ENCODE assay signal across 8 cellular contexts in the genomic region with DNA sequence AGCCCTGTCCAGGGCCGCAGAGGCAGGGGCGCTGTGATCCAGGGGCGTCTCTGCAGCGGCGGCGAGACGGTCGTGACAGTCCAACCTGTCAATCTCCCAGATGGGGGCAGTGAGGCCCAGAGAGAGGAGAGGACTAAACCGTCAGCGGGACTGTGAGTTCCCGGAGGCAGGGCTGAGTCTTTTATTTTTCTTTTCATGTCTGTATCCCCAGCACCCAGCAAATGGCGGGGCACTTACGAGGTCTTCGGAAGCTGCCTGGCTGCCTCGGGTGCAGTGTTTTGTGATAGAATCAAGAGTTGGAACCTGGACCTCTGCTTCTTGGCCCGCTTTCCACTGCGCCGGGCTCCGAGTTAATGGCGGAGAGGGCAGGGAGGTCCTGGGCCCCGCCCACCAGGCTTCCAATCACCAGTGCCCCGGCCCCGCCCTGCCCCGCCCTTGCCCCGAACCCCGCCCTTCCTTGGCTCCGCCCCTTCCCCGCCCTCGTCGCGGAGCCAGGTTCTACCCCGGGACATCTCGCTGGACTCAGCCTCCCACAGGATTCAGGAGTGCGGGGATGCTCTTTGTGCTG. TPM values are rescaled to one million over a fixed set of nuclear protein-coding genes. Genes with fewer than 3 reads are reported as not detected.
A peak's percentile ranks its signal among the peaks of the same experiment; 100 is the strongest.
DNase-seq lines count a peak whose midpoint lies in the region; ATAC-seq and TF ChIP-seq lines count a peak whose summit lies in the region.

No MANE protein-coding gene starts in this region.

- H3K4me1 ChIP-seq in GM23248 (ENCODE audit: insufficient read depth) (peaks cover 9% of the 10 kb centered on the region; the same call in 1 of the 2 replicates), cardiac muscle cell (ENCODE audit: low read depth) (no peaks in the 10 kb centered on the region), parathyroid adenoma (no peaks in the 10 kb centered on the region), tibial nerve (peaks cover 0 to 36% (median 15%) of the 10 kb centered on the region in 4 donors)

- TF ChIP-seq CTCF in cardiac muscle cell (IDR thresholded peaks at IDR 0.05; ENCODE audit: low read depth, low read length) (no peak), parathyroid adenoma (IDR thresholded peaks at IDR 0.05) (no peak), tibial nerve (IDR thresholded peaks at IDR 0.05) (peak in 2 of 5 experiments; percentile 7 to 12)

- no peaks in the 10 kb centered on the region for H3K9me3 ChIP-seq in GM23248 (ENCODE audit: low read depth)
- no peaks in the 10 kb centered on the region for H3K9me3 ChIP-seq in cardiac muscle cell (ENCODE audit: low read depth)
- no peaks in the 10 kb centered on the region for H3K9me3 ChIP-seq in parathyroid adenoma (ENCODE audit: control insufficient read depth, low read length)
- no peaks in the 10 kb centered on the region for H3K9me3 ChIP-seq in tibial nerve

- DNase-seq in ELR (ENCODE audit: low read depth) (peak; percentile 88), GM23248 (peak; percentile 90), Kasumi-1 (lab: John Stamatoyannopoulos, UW) (peak; percentile 59 to 68), cardiac muscle cell (ENCODE audit: low read depth in 1 of 2, low spot score in 1 of 2) (peak; percentile 83 to 87), tibial nerve (ENCODE audit: low spot score in 2 of 2) (peak; percentile 89 to 92)
- peak; percentile 79 to 84 for DNase-seq in activated naive CD4-positive, alpha-beta T cell treated with anti-CD3 and anti-CD28 coated beads, Interleukin-2, amount 50 U/mL, for 72 hours (ENCODE audit: low spot score in 2 of 2)

- peak; percentile 66 to 78 for TF ChIP-seq POLR2A in tibial nerve (IDR thresholded peaks at IDR 0.05)

- H4K20me1 ChIP-seq in GM23248 (ENCODE audit: insufficient read depth) = no peaks in the 10 kb centered on the region

- H2AFZ ChIP-seq in GM23248 = peak overlapping the region; percentile 92
- peak overlapping the region; percentile 95 for H2AFZ ChIP-seq in parathyroid adenoma

- ATAC-seq in SK-N-SH treated with all-trans-retinoic acid at 6 μM for 48 hours = peak; percentile 88
- ATAC-seq in activated naive CD4-positive, alpha-beta T cell treated with anti-CD3 and anti-CD28 coated beads, Interleukin-2, amount 50 U/mL, for 72 hours = peak; percentile 92 to 94

- H3K36me3 ChIP-seq in GM23248 (ENCODE audit: low read depth) (no peaks in the 10 kb centered on the region), cardiac muscle cell (no peaks in the 10 kb centered on the region), parathyroid adenoma (ENCODE audit: control insufficient read depth, insufficient read depth, low read length) (no peaks in the 10 kb centered on the region), tibial nerve (no peaks in the 10 kb centered on the region)

- H3K9me2 ChIP-seq in GM23248 (ENCODE audit: insufficient read depth) = no peaks in the 10 kb centered on the region

- no peaks in the 10 kb centered on the region for H3K9me3 Mint-ChIP-seq in activated naive CD4-positive, alpha-beta T cell treated with anti-CD3 and anti-CD28 coated beads, Interleukin-2, amount 50 U/mL, for 72 hours

- H3K9ac ChIP-seq in GM23248 = peak overlapping the region; percentile 72
- no peak overlapping the region for H3K9ac ChIP-seq in parathyroid adenoma

- no peaks in the 10 kb centered on the region for H3K79me2 ChIP-seq in GM23248 (ENCODE audit: insufficient read depth)
- H3K79me2 ChIP-seq in parathyroid adenoma = no peaks in the 10 kb centered on the region

- in situ Hi-C loops in GM23248 (cut with MboI) = no loop called here

- WGBS in GM23248 (ENCODE audit: low coverage in 1 of 2, low lambda C conversion rate in 2 of 2, missing lambda C conversion rate in 2 of 2), 2 experiments = 1 to 2% methylated on average over 24 to 34 of the region's 34 CpGs
- 0 to 2% methylated on average over 23 to 24 of the region's 34 CpGs for WGBS in tibial nerve, 2 donors

- no peaks in the 10 kb centered on the region for H3F3A ChIP-seq in GM23248 (ENCODE audit: insufficient read depth)

- no peaks in the 10 kb centered on the region for H3K36me3 Mint-ChIP-seq in activated naive CD4-positive, alpha-beta T cell treated with anti-CD3 and anti-CD28 coated beads, Interleukin-2, amount 50 U/mL, for 72 hours

- peak overlapping the region; percentile 82 to 94 for H3K27ac Mint-ChIP-seq in activated naive CD4-positive, alpha-beta T cell treated with anti-CD3 and anti-CD28 coated beads, Interleukin-2, amount 50 U/mL, for 72 hours

- peak overlapping the region; percentile 76 for H3K4me2 ChIP-seq in GM23248 (ENCODE audit: unreplicated experiment)
- H3K4me2 ChIP-seq in parathyroid adenoma (ENCODE audit: low read length) = peak overlapping the region; percentile 95

- H3K27ac ChIP-seq in GM23248 (no peak overlapping the region), cardiac muscle cell (no peak overlapping the region), parathyroid adenoma (peak overlapping the region; percentile 63), tibial nerve (peak overlapping the region; percentile 57 to 93 (median 84))

- H3K4me3 ChIP-seq in GM23248 (peak overlapping the region; percentile 80), cardiac muscle cell (peak overlapping the region; percentile 44), parathyroid adenoma (ENCODE audit: low read depth, low read length) (peak overlapping the region; percentile 74), tibial nerve (peak overlapping the region; percentile 32 to 76 (median 57))

- peak; percentile 15 to 93 for TF ChIP-seq EP300 in tibial nerve (IDR thresholded peaks at IDR 0.05)

- H3K27me3 ChIP-seq in GM23248 (replicated peaks; ENCODE audit: insufficient read depth) (no peaks in the 10 kb centered on the region; the same call in 1 of the 2 replicates), cardiac muscle cell (peaks cover 6% of the 10 kb centered on the region), parathyroid adenoma (ENCODE audit: control insufficient read depth, insufficient read depth, low read length) (no peaks in the 10 kb centered on the region), tibial nerve (no peaks in the 10 kb centered on the region)

TF ChIP-seq in SK-N-SH treated with all-trans-retinoic acid at 6 μM for 48 hours, 23 proteins besides CTCF, POLR2A, EP300 and RAD21:
- no peak for TF ChIP-seq CSDC2 (CRISPR knock-in tag; IDR thresholded peaks at IDR 0.05)
- no peak for TF ChIP-seq ESRRG (CRISPR knock-in tag; IDR thresholded peaks at IDR 0.05)
- no peak for TF ChIP-seq ARNTL (CRISPR knock-in tag; IDR thresholded peaks at IDR 0.05; ENCODE audit: borderline replicate concordance, low read depth)
- TF ChIP-seq SNAI2 (CRISPR knock-in tag; IDR thresholded peaks at IDR 0.05) = no peak

RNA-seq across cellular contexts. Expression of a gene that starts 35.3 kb away (rescaled TPM):
- total RNA-seq in GM23248 (2014; rRNA removed; shearing (Covaris generic)) = 21.6 and 41.8 TPM in 2 replicates
- 82.1 and 85.5 TPM in 2 replicates for polyA plus RNA-seq in GM23248 (2016; fragmentation: Nextera tagmentation; extraction: Ambion mirVana)
- total RNA-seq in activated naive CD4-positive, alpha-beta T cell treated with anti-CD3 and anti-CD28 coated beads, Interleukin-2, amount 50 U/mL, for 72 hours = 10 to 100 TPM; 60.7 to 81.9 TPM
- 21.2 and 24.0 TPM in 2 replicates for total RNA-seq in cardiac muscle cell
- polyA plus RNA-seq in cardiac muscle cell = 57.8 and 58.8 TPM in 2 replicates
- total RNA-seq in tibial nerve = 10 to 100 TPM; 11.1 to 13.6 (median 13.3) TPM

RNA-seq across cellular contexts. Expression of a gene that starts 59.9 kb away (rescaled TPM):
- total RNA-seq in GM23248 (2014; rRNA removed; shearing (Covaris generic)) = 14.8 and 15.7 TPM in 2 replicates
- polyA plus RNA-seq in GM23248 (2016; fragmentation: Nextera tagmentation; extraction: Ambion mirVana) (2.2 and 2.4 TPM in 2 replicates), cardiac muscle cell (21.5 and 22.0 TPM in 2 replicates)
- total RNA-seq in activated naive CD4-positive, alpha-beta T cell treated with anti-CD3 and anti-CD28 coated beads, Interleukin-2, amount 50 U/mL, for 72 hours = 10 to 100 TPM; 11.8 to 12.7 TPM
- total RNA-seq in cardiac muscle cell (21.3 and 29.0 TPM in 2 replicates), tibial nerve (10 to 100 TPM; 13.3 to 27.3 (median 16.5) TPM)

Comparison
In these comparisons a context has a peak if more than half of its experiments do, and no peak if none do; other contexts are left out.
1. H3K27ac ChIP-seq: peak in parathyroid adenoma (single experiment) and tibial nerve (4 of 4); none in GM23248 (single experiment) and cardiac muscle cell (single experiment).
2. Peak in every context shown above with its lines, with median percentiles within 50 percentile points of each other: DNase-seq and H3K4me3 ChIP-seq.